In the genomic region with DNA sequence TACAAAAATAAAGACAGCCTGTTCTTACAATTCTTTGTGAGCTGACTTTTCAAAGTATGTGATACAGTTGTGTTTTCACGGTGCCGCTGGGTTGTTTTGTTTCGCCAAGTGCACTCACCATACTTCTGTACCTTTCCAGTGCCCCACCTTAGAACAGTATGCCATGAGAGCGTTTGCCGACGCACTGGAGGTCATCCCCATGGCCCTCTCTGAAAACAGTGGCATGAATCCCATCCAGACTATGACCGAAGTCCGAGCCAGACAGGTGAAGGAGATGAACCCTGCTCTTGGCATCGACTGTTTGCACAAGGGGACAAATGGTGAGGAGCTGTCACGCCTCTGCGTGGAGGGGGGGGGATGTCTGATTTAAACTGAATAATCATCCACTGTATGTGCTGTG, we compare ENCODE assay signal across 24 cellular contexts. TPM values are rescaled to one million over a fixed set of nuclear protein-coding genes. Genes with fewer than 3 reads are reported as not detected.
"Had no signal": no experiment of that assay in that cellular context is flagged by ENCODE, and none has a peak within 500 bp of the region (broad histone marks: within the 10 kb centered on the region; RNA-seq: fewer than 3 reads in every experiment).

No MANE protein-coding gene starts in this region.

- H3K27me3 ChIP-seq: breast epithelium, MG63, Peyer's patch, SJCRH30 had no signal

- H3K4me3 Mint-ChIP-seq: activated CD4-positive, alpha-beta T cell treated with anti-CD3 and anti-CD28 coated beads for 36 hours; activated CD8-positive, alpha-beta memory T cell treated with anti-CD3 and anti-CD28 coated beads, Interleukin-2, amount 10 ng/mL, durations not matched to agents 7 days and 5 days; activated CD8-positive, alpha-beta T cell treated with anti-CD3 and anti-CD28 coated beads, Interleukin-2, amount 10 ng/mL, durations not matched to agents 7 days and 5 days; activated naive CD4-positive, alpha-beta T cell treated with anti-CD3 and anti-CD28 coated beads, Interleukin-2, amount 50 U/mL, for 24 hours; activated T-cell treated with anti-CD3 and anti-CD28 coated beads, Interleukin-2, amount 50 U/mL, for 72 hours had no signal

- H3K4me2 ChIP-seq: SK-N-SH had no signal

- H3K4me1 ChIP-seq: breast epithelium, SJCRH30 had no signal

- H3K9ac ChIP-seq: SK-N-SH had no signal

- H3K9me3 ChIP-seq: breast epithelium, MG63, Peyer's patch, SJCRH30, SK-N-SH had no signal

- H3K27ac Mint-ChIP-seq: activated CD8-positive, alpha-beta memory T cell treated with anti-CD3 and anti-CD28 coated beads, Interleukin-2, amount 10 ng/mL, durations not matched to agents 7 days and 5 days; activated CD8-positive, alpha-beta T cell treated with anti-CD3 and anti-CD28 coated beads, Interleukin-2, amount 10 ng/mL, durations not matched to agents 7 days and 5 days; activated naive CD4-positive, alpha-beta T cell treated with anti-CD3 and anti-CD28 coated beads, Interleukin-2, amount 50 U/mL, for 24 hours; activated T-cell treated with anti-CD3 and anti-CD28 coated beads, Interleukin-2, amount 50 U/mL, for 72 hours; activated T-helper 2 cell treated with anti-CD3 and anti-CD28 coated beads, Interferon-gamma antibody, Interleukin-2, Interleukin-4, amounts not matched to agents 10 μg/mL and 5 μg/mL and 100 μg/mL, durations not matched to agents 14 hours and 24 hours and 36 hours had no signal

- H3K27me3 Mint-ChIP-seq: activated CD4-positive, alpha-beta T cell treated with anti-CD3 and anti-CD28 coated beads for 36 hours; activated CD8-positive, alpha-beta memory T cell treated with anti-CD3 and anti-CD28 coated beads, Interleukin-2, amount 10 ng/mL, durations not matched to agents 7 days and 5 days; activated naive CD4-positive, alpha-beta T cell treated with anti-CD3 and anti-CD28 coated beads, Interleukin-2, amount 50 U/mL, for 24 hours had no signal

- ATAC-seq: activated CD4-positive, alpha-beta T cell treated with anti-CD3 and anti-CD28 coated beads for 36 hours; activated CD8-positive, alpha-beta memory T cell treated with anti-CD3 and anti-CD28 coated beads, Interleukin-2, amount 10 ng/mL, durations not matched to agents 7 days and 5 days; activated CD8-positive, alpha-beta T cell treated with anti-CD3 and anti-CD28 coated beads, Interleukin-2, amount 10 ng/mL, durations not matched to agents 7 days and 5 days; activated T-cell treated with anti-CD3 and anti-CD28 coated beads, Interleukin-2, amount 50 U/mL, for 72 hours had no signal

- H3K9me3 Mint-ChIP-seq: activated naive CD4-positive, alpha-beta T cell treated with anti-CD3 and anti-CD28 coated beads, Interleukin-2, amount 50 U/mL, for 24 hours; activated T-cell treated with anti-CD3 and anti-CD28 coated beads, Interleukin-2, amount 50 U/mL, for 72 hours; activated T-helper 2 cell treated with anti-CD3 and anti-CD28 coated beads, Interferon-gamma antibody, Interleukin-2, Interleukin-4, amounts not matched to agents 10 μg/mL and 5 μg/mL and 100 μg/mL, durations not matched to agents 14 hours and 24 hours and 36 hours had no signal

- H3K27ac ChIP-seq: breast epithelium, Peyer's patch, RWPE1, SJCRH30, WERI-Rb-1 had no signal

- DNase-seq: activated CD4-positive, alpha-beta T cell treated with anti-CD3 and anti-CD28 coated beads for 36 hours; activated CD4-positive, alpha-beta T cell treated with anti-CD3 and anti-CD28 coated beads, Interleukin-2, amount 50 U/mL, for 4 hours; activated CD8-positive, alpha-beta memory T cell treated with anti-CD3 and anti-CD28 coated beads, Interleukin-2, amount 10 ng/mL, durations not matched to agents 7 days and 5 days; activated CD8-positive, alpha-beta T cell treated with anti-CD3 and anti-CD28 coated beads, Interleukin-2, amount 10 ng/mL, durations not matched to agents 7 days and 5 days; activated T-cell treated with anti-CD3 and anti-CD28 coated beads, Interleukin-2, amount 50 U/mL, for 72 hours; aorta; MG63; NCI-H1105; NCI-H1436; NCI-H1694 treated with DMSO at 0.1 percent for 48 hours; NCI-H2029 treated with DMSO at 0.1 percent for 48 hours; NCI-H510A treated with DMSO at 0.1 percent for 48 hours; NK-92 treated with Interleukin-12 subunit alpha and Interleukin-12 subunit beta, amount 100 ng/mL, for 24 hours; OCI-M1; Peyer's patch; Right ventricle myocardium superior; SK-N-SH; T-helper 1 cell had no signal

- H3K4me3 ChIP-seq: breast epithelium, MG63, Peyer's patch, SJCRH30 had no signal

RNA-seq across cellular contexts. Expression of gene CMBL, which starts 44.7 kb away (rescaled TPM):
- total RNA-seq: SJCRH30 had no signal
